Comparison of ENCODE assay signal across 20 cellular contexts in genomic region chr13:100933841-100934240, GRCh38.
"Had no signal": no experiment of that assay in that cellular context is flagged by ENCODE, and none has a peak within 500 bp of the region (broad histone marks: within the 10 kb centered on the region; RNA-seq: fewer than 3 reads in every experiment).

No MANE protein-coding gene starts in this region.

- ATAC-seq: foreskin keratinocyte; left colon; left ventricle myocardium superior; natural killer cell treated with Interleukin-12 subunit alpha and Interleukin-12 subunit beta and Interleukin-15 and Interleukin-18, amount 100 ng/mL, for 72 hours had no signal

- DNase-seq: erythroblast; foreskin keratinocyte; head of caudate nucleus; left colon; left ventricle myocardium superior; mesenchymal stem cell; midbrain; occipital lobe; posterior cingulate gyrus; sigmoid colon; stimulated activated CD4-positive, alpha-beta T cell treated with anti-CD3 and anti-CD28 coated beads, Interleukin-12 subunit alpha, Interleukin-12 subunit beta, amount 100 ng/mL, for 4 hours; stimulated activated naive CD4-positive, alpha-beta T cell treated with Interleukin-2 at 50 U/mL for 16 hours; trophoblast cell had no signal

- FAIRE-seq: endothelial cell of umbilical vein, urothelium cell line had no signal

- H3K27ac ChIP-seq: foreskin keratinocyte, hepatocyte, right atrium auricular region, sigmoid colon, skin epidermis had no signal

- H3K36me3 ChIP-seq: right atrium auricular region, sigmoid colon had no signal

- H3K4me3 ChIP-seq: hepatocyte, lung, right atrium auricular region, sigmoid colon, skin epidermis had no signal

- H3K4me1 ChIP-seq: foreskin keratinocyte, right atrium auricular region, sigmoid colon had no signal

- H3K27me3 ChIP-seq: foreskin keratinocyte, hepatocyte, right atrium auricular region, sigmoid colon had no signal

- H3K9me3 ChIP-seq: right atrium auricular region, sigmoid colon had no signal
